19 cellular contexts compared by ENCODE assay signal in genomic region chr7:111199643-111200042, GRCh38.
DNase-seq lines count a peak whose midpoint lies in the region; FAIRE-seq and TF ChIP-seq lines count a peak whose summit lies in the region.
"Had no signal": no experiment of that assay in that cellular context is flagged by ENCODE, and none has a peak within 500 bp of the region (broad histone marks: within the 10 kb centered on the region; RNA-seq: fewer than 3 reads in every experiment).

No MANE protein-coding gene starts in this region.

- H2BK5ac ChIP-seq in H9 (ENCODE audit: insufficient read length, low read length), result no peak overlapping the region

- H3K4me2 ChIP-seq in astrocyte (ENCODE audit: low read length), result no peak overlapping the region
- no peak overlapping the region for H3K4me2 ChIP-seq in H9 (ENCODE audit: insufficient read depth, insufficient read length, low read length)
- H3K4me2 ChIP-seq: A549, GM23338 had no signal

- no peaks in the 10 kb centered on the region for H3K36me3 Mint-ChIP-seq in astrocyte (ENCODE audit: low read depth, unreplicated experiment)
- peaks cover 0 to 2% (median 0%) of the 10 kb centered on the region in 3 experiments; a peak in 1 of 7 replicates for H3K36me3 Mint-ChIP-seq in H9 (ENCODE audit: insufficient read depth in 1 of 3, low read depth in 3 of 3)

- no peak overlapping the region for H2BK20ac ChIP-seq in H9 (ENCODE audit: low read depth, low read length, poor library complexity, severe bottlenecking)

- H2BK12ac ChIP-seq in H9 (ENCODE audit: insufficient read length, low read depth, low read length), result no peak overlapping the region

- intact Hi-C loops in sigmoid colon (cut with DNase I), result no loop called here

- H2AFZ ChIP-seq in astrocyte (ENCODE audit: low read depth, low read length) (no peak overlapping the region), H9 (ENCODE audit: low read length) (no peak overlapping the region)
- H2AFZ ChIP-seq: GM23338 had no signal

- peaks cover 13% of the 10 kb centered on the region for H3K4me1 ChIP-seq in astrocyte (ENCODE audit: insufficient read depth, low read length)
- H3K4me1 ChIP-seq in SJCRH30, result peaks cover 14% of the 10 kb centered on the region
- no peaks in the 10 kb centered on the region for H3K4me1 ChIP-seq in H9 (ENCODE audit: insufficient read depth, low read length)
- H3K4me1 ChIP-seq in sigmoid colon, result no peaks in the 10 kb centered on the region

- TF ChIP-seq CTCF in D721Med (IDR thresholded peaks at IDR 0.05; ENCODE audit: insufficient read depth, missing control alignments) (no peak), astrocyte (IDR thresholded peaks at IDR 0.05; ENCODE audit: insufficient read depth, low read depth, low read length) (no peak), H9 (conservative IDR thresholded peaks at IDR 0.05) (no peak), sigmoid colon (IDR thresholded peaks at IDR 0.05) (no peak)

- H3K9ac ChIP-seq in astrocyte (ENCODE audit: low read length) (no peak overlapping the region), H9 (ENCODE audit: extremely low read depth, insufficient read length, low read length) (no peak overlapping the region)

- no peak overlapping the region for H3K23ac ChIP-seq in H9 (ENCODE audit: insufficient read length, low read depth, low read length)

- no peaks in the 10 kb centered on the region for H3K9me3 Mint-ChIP-seq in astrocyte (ENCODE audit: unreplicated experiment)
- no peaks in the 10 kb centered on the region; a peak in 1 of 5 replicates for H3K9me3 Mint-ChIP-seq in H9
- H3K9me3 Mint-ChIP-seq: GM23338 had no signal

- H3K4me3 Mint-ChIP-seq in astrocyte (ENCODE audit: unreplicated experiment) (no peak overlapping the region), H9 (no peak overlapping the region)
- H3K4me3 Mint-ChIP-seq: CD4-positive, CD25-positive, alpha-beta regulatory T cell; GM23338 had no signal

- H2AK5ac ChIP-seq in H9 (ENCODE audit: insufficient read length, low read length), result no peak overlapping the region

- no peak overlapping the region for H3T11ph ChIP-seq in H9 (ENCODE audit: low read length)

- H3K18ac ChIP-seq in H9 (ENCODE audit: insufficient read length, low read depth, low read length), result no peak overlapping the region

- H3K27me3 Mint-ChIP-seq in astrocyte (ENCODE audit: low read depth, unreplicated experiment) (no peaks in the 10 kb centered on the region), H9 (ENCODE audit: low read depth) (no peaks in the 10 kb centered on the region)
- H3K27me3 Mint-ChIP-seq: CD4-positive, CD25-positive, alpha-beta regulatory T cell had no signal

- H3K27ac Mint-ChIP-seq in astrocyte (ENCODE audit: unreplicated experiment) (no peak overlapping the region), H9 (no peak overlapping the region)
- H3K27ac Mint-ChIP-seq: CD4-positive, CD25-positive, alpha-beta regulatory T cell; GM23338 had no signal

- DNase-seq in D721Med (ENCODE audit: insufficient read length, low spot score) (no peak), NCI-H226 (peak; percentile 15), astrocyte (ENCODE audit: low read depth) (peak; percentile 18), kidney tubule cell (ENCODE audit: low spot score) (peak; percentile 17), SJCRH30 (no peak), H9 (no peak), sigmoid colon (no peak), SW480 (ENCODE audit: low spot score) (no peak)
- DNase-seq: AML-193; Calu3; CD4-positive, CD25-positive, alpha-beta regulatory T cell; DND-41; GF-D8; Karpas-422; NCI-H1417 treated with DMSO at 0.1 percent for 48 hours; NCI-H2081; NCI-H526 had no signal

- H3K14ac ChIP-seq in H9 (ENCODE audit: insufficient read depth, low read length), result no peak overlapping the region

- H3K23me2 ChIP-seq in H9 (ENCODE audit: insufficient read length, low read depth, low read length, poor library complexity, severe bottlenecking), result no peaks in the 10 kb centered on the region

- H3K4me3 ChIP-seq in astrocyte (ENCODE audit: insufficient read depth, low read depth, low read length), result no peak overlapping the region
- H3K4me3 ChIP-seq in SJCRH30, result no peak overlapping the region
- H3K4me3 ChIP-seq in sigmoid colon, result no peak overlapping the region
- H3K4me3 ChIP-seq: A549, GM23338 had no signal

- TF ChIP-seq EP300 in sigmoid colon (IDR thresholded peaks at IDR 0.05), result no peak

- no peak overlapping the region for H4K8ac ChIP-seq in H9 (replicated peaks; ENCODE audit: insufficient read length, low read depth, low read length)

- H3K36me3 ChIP-seq in astrocyte (ENCODE audit: insufficient read depth, low read length), result no peaks in the 10 kb centered on the region
- no peaks in the 10 kb centered on the region for H3K36me3 ChIP-seq in SJCRH30
- no peaks in the 10 kb centered on the region for H3K36me3 ChIP-seq in sigmoid colon

- H4K91ac ChIP-seq in H9 (ENCODE audit: insufficient read length, low read depth, low read length), result no peak overlapping the region

- TF ChIP-seq POLR2A in sigmoid colon (IDR thresholded peaks at IDR 0.05), result no peak

- H2BK15ac ChIP-seq in H9 (ENCODE audit: low read depth, low read length), result no peak overlapping the region

- no peak overlapping the region for H3K56ac ChIP-seq in H9 (ENCODE audit: insufficient read length, low read depth, low read length)

- no peak overlapping the region for H2BK120ac ChIP-seq in H9 (ENCODE audit: low read depth, low read length, poor library complexity, severe bottlenecking)

- H3K4ac ChIP-seq in H9 (ENCODE audit: low read depth, low read length), result no peak overlapping the region

- peak; percentile 21 for FAIRE-seq in D721Med (lab: Jason Lieb, UNC)
- no peak for FAIRE-seq in astrocyte (lab: Jason Lieb, UNC)

- H3K79me2 ChIP-seq in astrocyte (ENCODE audit: insufficient read depth, low read length) (no peaks in the 10 kb centered on the region), H9 (ENCODE audit: insufficient read depth, low read length) (no peaks in the 10 kb centered on the region)

- H4K20me1 ChIP-seq in astrocyte (ENCODE audit: insufficient read depth, low read length) (no peaks in the 10 kb centered on the region), H9 (ENCODE audit: control insufficient read depth, insufficient read depth, insufficient read length) (no peaks in the 10 kb centered on the region)

- no peaks in the 10 kb centered on the region for H3K79me1 ChIP-seq in H9 (ENCODE audit: insufficient read depth, low read depth, low read length, poor library complexity, severe bottlenecking)

- no peaks in the 10 kb centered on the region for H3K27me3 ChIP-seq in astrocyte (ENCODE audit: insufficient read depth, low read length)
- H3K27me3 ChIP-seq in SJCRH30, result no peaks in the 10 kb centered on the region
- no peaks in the 10 kb centered on the region for H3K27me3 ChIP-seq in H9 (ENCODE audit: insufficient read depth, low read length)
- no peaks in the 10 kb centered on the region for H3K27me3 ChIP-seq in sigmoid colon

- H3K4me1 Mint-ChIP-seq in astrocyte (ENCODE audit: low read depth, unreplicated experiment) (peaks cover 22% of the 10 kb centered on the region), H9 (peaks cover 5% of the 10 kb centered on the region in 2 experiments; a peak in 3 of 4 replicates)
- H3K4me1 Mint-ChIP-seq: CD4-positive, CD25-positive, alpha-beta regulatory T cell had no signal

- no peak overlapping the region for H4K5ac ChIP-seq in H9 (ENCODE audit: insufficient read length, low read depth, low read length)

- H3K9me3 ChIP-seq in astrocyte (ENCODE audit: insufficient read depth, low read depth, low read length) (no peaks in the 10 kb centered on the region), SJCRH30 (replicated peaks) (no peaks in the 10 kb centered on the region), H9 (ENCODE audit: control insufficient read depth, low read depth, low read length) (no peaks in the 10 kb centered on the region), sigmoid colon (no peaks in the 10 kb centered on the region)
- H3K9me3 ChIP-seq: A549 had no signal

- H3K27ac ChIP-seq in astrocyte (ENCODE audit: low read depth, low read length), result no peak overlapping the region
- H3K27ac ChIP-seq in SJCRH30, result no peak overlapping the region
- no peak overlapping the region for H3K27ac ChIP-seq in H9 (ENCODE audit: insufficient read length, low read depth, low read length)
- no peak overlapping the region for H3K27ac ChIP-seq in sigmoid colon
- H3K27ac ChIP-seq: A549 had no signal

Comparison
In these comparisons a context has a peak if more than half of its experiments do, and no peak if none do; other contexts are left out.
1. DNase-seq: peak in NCI-H226 (single experiment), astrocyte (single experiment) and kidney tubule cell (single experiment); none in D721Med (single experiment), SJCRH30 (0 of 2), H9 (single experiment), sigmoid colon (single experiment) and SW480 (single experiment).